Comparison of ENCODE assay signal across 1 cellular context in genomic region chr12:57516617-57517153, GRCh38.
TF ChIP-seq lines count a peak whose summit lies in the region.

No MANE protein-coding gene starts in this region.

TF ChIP-seq in WTC11, 78 proteins besides CTCF, POLR2A, EP300 and RAD21 (continued from another document):
- TF ChIP-seq ZNF512 (CRISPR knock-in tag; IDR thresholded peaks at IDR 0.05; ENCODE audit: borderline replicate concordance), result no peak
- TF ChIP-seq ERG (CRISPR knock-in tag; IDR thresholded peaks at IDR 0.05), result no peak
- no peak for TF ChIP-seq GTF2I (CRISPR knock-in tag; conservative IDR thresholded peaks at IDR 0.05)
- TF ChIP-seq TP53 (CRISPR knock-in tag; IDR thresholded peaks at IDR 0.05), result no peak
- no peak for TF ChIP-seq PRRX2 (CRISPR knock-in tag; IDR thresholded peaks at IDR 0.05)
- no peak for TF ChIP-seq GRHL2 (CRISPR knock-in tag; IDR thresholded peaks at IDR 0.05; ENCODE audit: insufficient replicate concordance, severe bottlenecking)
- no peak for TF ChIP-seq ATF3 (CRISPR knock-in tag; conservative IDR thresholded peaks at IDR 0.05)
